Comparison of ENCODE assay signal across 1 cellular context in genomic region chr19:57527136-57527881, GRCh38.
TF ChIP-seq lines count a peak whose summit lies in the region.

ZNF549 (plus strand) TSS chr19:57527356; CDS start chr19:57527574, 218 bp downstream.

TF ChIP-seq in HepG2, 621 proteins besides CTCF, POLR2A, EP300 and RAD21 (continued from another document and continues in another):
- TF ChIP-seq PBX2 (CRISPR knock-in tag; IDR thresholded peaks at IDR 0.05), result no peak
- TF ChIP-seq ZNF710 (CRISPR knock-in tag; IDR thresholded peaks at IDR 0.05; ENCODE audit: borderline replicate concordance), result peak; percentile 68; the same call in 1 of the 2 replicates
- TF ChIP-seq ZNF7 (CRISPR knock-in tag; IDR thresholded peaks at IDR 0.05), result no peak
- TF ChIP-seq DMTF1 (CRISPR knock-in tag; IDR thresholded peaks at IDR 0.05), result no peak
- TF ChIP-seq SETDB1 (CRISPR knock-in tag; IDR thresholded peaks at IDR 0.05; ENCODE audit: borderline replicate concordance), result no peak
- TF ChIP-seq THAP9 (CRISPR knock-in tag; IDR thresholded peaks at IDR 0.05; ENCODE audit: borderline replicate concordance), result peak; percentile 95
- TF ChIP-seq MXD1 (CRISPR knock-in tag; IDR thresholded peaks at IDR 0.05), result peak; percentile 73; the same call in 1 of the 2 replicates
- TF ChIP-seq ZFP90 (CRISPR knock-in tag; IDR thresholded peaks at IDR 0.05; ENCODE audit: borderline replicate concordance), result no peak; the same call in 1 of the 2 replicates
- 0 out of 2 replicates have a peak, but pooled peaks have one; percentile 33 for TF ChIP-seq ZNF800 (CRISPR knock-in tag; IDR thresholded peaks at IDR 0.05)
- no peak for TF ChIP-seq HMGA1 (CRISPR knock-in tag; conservative IDR thresholded peaks at IDR 0.05)
- no peak for TF ChIP-seq MZF1 (CRISPR knock-in tag; IDR thresholded peaks at IDR 0.05; ENCODE audit: borderline replicate concordance)
- peak; percentile 92 for TF ChIP-seq ETV5 (CRISPR knock-in tag; IDR thresholded peaks at IDR 0.05; ENCODE audit: borderline replicate concordance)
- no peak for TF ChIP-seq E2F2 (CRISPR knock-in tag; IDR thresholded peaks at IDR 0.05; ENCODE audit: borderline replicate concordance)
- TF ChIP-seq SNAI1 (CRISPR knock-in tag; IDR thresholded peaks at IDR 0.05; ENCODE audit: borderline replicate concordance), result no peak
- TF ChIP-seq MIER3 (CRISPR knock-in tag; IDR thresholded peaks at IDR 0.05; ENCODE audit: borderline replicate concordance), result no peak
- no peak; the same call in 1 of the 2 replicates for TF ChIP-seq TOPORS (CRISPR knock-in tag; IDR thresholded peaks at IDR 0.05)
- no peak for TF ChIP-seq NONO (IDR thresholded peaks at IDR 0.05)
- peak; percentile 74; the same call in 1 of the 2 replicates for TF ChIP-seq NONO (CRISPR knock-in tag; conservative IDR thresholded peaks at IDR 0.05)
- no peak for TF ChIP-seq NBN (conservative IDR thresholded peaks at IDR 0.05)
- no peak for TF ChIP-seq FLYWCH1 (CRISPR knock-in tag; IDR thresholded peaks at IDR 0.05)
- no peak for TF ChIP-seq ZNF556 (CRISPR knock-in tag; IDR thresholded peaks at IDR 0.05; ENCODE audit: borderline replicate concordance)
- TF ChIP-seq FOSL2 (CRISPR knock-in tag; IDR thresholded peaks at IDR 0.05), result 0 out of 2 replicates have a peak, but pooled peaks have one; percentile 29
- TF ChIP-seq SIX4 (CRISPR knock-in tag; IDR thresholded peaks at IDR 0.05), result no peak; the same call in 1 of the 2 replicates
- TF ChIP-seq CBX2 (IDR thresholded peaks at IDR 0.05; ENCODE audit: low read depth, low read length), result no peak
- TF ChIP-seq CBX2 (CRISPR knock-in tag; IDR thresholded peaks at IDR 0.05; ENCODE audit: low read depth), result no peak
- TF ChIP-seq RFX5 (IDR thresholded peaks at IDR 0.05; ENCODE audit: low read depth, low read length), result no peak
- TF ChIP-seq MEF2D (CRISPR knock-in tag; IDR thresholded peaks at IDR 0.05), result no peak; the same call in 1 of the 2 replicates
- TF ChIP-seq ZNF451 (CRISPR knock-in tag; IDR thresholded peaks at IDR 0.05), result no peak
- TF ChIP-seq HDAC1 (CRISPR knock-in tag; IDR thresholded peaks at IDR 0.05), result peak; percentile 88
- peak; percentile 66; the same call in 1 of the 2 replicates for TF ChIP-seq ZNF33B (CRISPR knock-in tag; IDR thresholded peaks at IDR 0.05)
- no peak for TF ChIP-seq ZNF207 (IDR thresholded peaks at IDR 0.05; ENCODE audit: borderline replicate concordance)
- TF ChIP-seq PRDM10 (CRISPR knock-in tag; IDR thresholded peaks at IDR 0.05; ENCODE audit: low read depth), result no peak
- TF ChIP-seq NAIF1 (CRISPR knock-in tag; IDR thresholded peaks at IDR 0.05; ENCODE audit: borderline replicate concordance), result peak; percentile 81; the same call in 1 of the 2 replicates
- 0 out of 2 replicates have a peak, but pooled peaks have one; percentile 40 for TF ChIP-seq ZSCAN5A (CRISPR knock-in tag; IDR thresholded peaks at IDR 0.05; ENCODE audit: borderline replicate concordance)
- TF ChIP-seq TSC22D2 (CRISPR knock-in tag; IDR thresholded peaks at IDR 0.05; ENCODE audit: borderline replicate concordance), result no peak
- no peak for TF ChIP-seq ELK4 (CRISPR knock-in tag; IDR thresholded peaks at IDR 0.05; ENCODE audit: borderline replicate concordance)
- 0 out of 2 replicates have a peak, but pooled peaks have one; percentile 22 for TF ChIP-seq HIVEP1 (CRISPR knock-in tag; IDR thresholded peaks at IDR 0.05)
- TF ChIP-seq ZNF446 (CRISPR knock-in tag; IDR thresholded peaks at IDR 0.05), result 0 out of 2 replicates have a peak, but pooled peaks have one; percentile 56
- TF ChIP-seq TFDP1 (CRISPR knock-in tag; IDR thresholded peaks at IDR 0.05; ENCODE audit: borderline replicate concordance), result peak; percentile 70; the same call in 1 of the 2 replicates
- peak; percentile 75 for TF ChIP-seq CBX5 (CRISPR knock-in tag; IDR thresholded peaks at IDR 0.05; ENCODE audit: borderline replicate concordance)
- no peak for TF ChIP-seq ZFP36L2 (CRISPR knock-in tag; IDR thresholded peaks at IDR 0.05)
